Comparison of ENCODE assay signal across 8 cellular contexts in the genomic region with DNA sequence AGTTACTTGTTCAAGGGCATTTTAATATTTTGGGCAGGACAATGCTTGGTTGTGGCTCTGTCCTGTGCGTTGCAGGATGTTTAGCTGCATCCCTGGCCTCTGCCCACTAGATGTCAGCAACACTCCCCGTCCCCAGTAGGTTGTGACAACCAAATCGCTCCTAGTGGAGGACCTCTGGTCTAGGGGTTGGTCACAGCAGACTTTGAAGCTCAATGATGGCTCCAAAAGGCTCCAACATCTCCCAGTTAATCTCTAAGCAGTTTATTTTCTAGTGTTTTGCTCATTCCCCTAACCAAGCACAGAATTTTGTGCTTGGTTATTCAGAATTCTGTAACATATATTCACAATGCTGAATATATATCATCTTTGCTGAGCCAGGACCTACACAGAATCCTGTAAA.
DNase-seq lines count a peak whose midpoint lies in the region; ATAC-seq, FAIRE-seq and TF ChIP-seq lines count a peak whose summit lies in the region.

No MANE protein-coding gene starts in this region.

- intact Hi-C loops in Panc1 (cut with micrococcal nuclease; ENCODE audit: unreplicated experiment) (loop anchor here (5.0 kb wide), 1 partner anchor 1400 kb away; a partner anchor contains a TSS), pancreas (cut with DNase I) (no loop called here)

- no TSS peak for BruUV-seq in Panc1 (replicated peaks; lab: Mats Ljungman, UMichigan)

- peak; percentile 71 for ATAC-seq in GM21447 (IDR thresholded peaks at IDR 0.05; ENCODE audit: unreplicated experiment)
- peak; percentile 97 for ATAC-seq in Panc1
- peak; percentile 86 to 96 (median 92) for ATAC-seq in pancreas

- TF ChIP-seq CTCF in Panc1 (IDR thresholded peaks at IDR 0.05) (peak; percentile 94), fibroblast of villous mesenchyme (IDR thresholded peaks at IDR 0.05; ENCODE audit: insufficient read depth, low read depth, low read length) (peak; percentile 95), pancreas (IDR thresholded peaks at IDR 0.05) (peak; percentile 57 to 72 (median 64))

- POLR2A ChIA-PET in Panc1 (lab: Charles Lee) = no interaction called here

- 1 to 3% methylated on average over 3 of the region's 3 CpGs for WGBS in pancreas, 2 donors

- no peaks in the 10 kb centered on the region for H3K9me3 ChIP-seq in Panc1 (ENCODE audit: control insufficient read depth, insufficient read depth, low read depth, low read length)
- H3K9me3 ChIP-seq in pancreas = no peaks in the 10 kb centered on the region

- H3K36me3 ChIP-seq in Panc1 (ENCODE audit: control insufficient read depth, insufficient read depth, low read length) (no peaks in the 10 kb centered on the region), pancreas (no peaks in the 10 kb centered on the region)

- in situ Hi-C loops in Panc1 (cut with HindIII; ENCODE audit: low pct_unique_long_range_greater_than_20kb, low sequenced_read_pairs) = no loop called here

- H3K4me1 ChIP-seq in Panc1 (ENCODE audit: control insufficient read depth, insufficient read depth, low read length) (no peaks in the 10 kb centered on the region), pancreas (no peaks in the 10 kb centered on the region)

- no peak for FAIRE-seq in pancreas (lab: Jason Lieb, UNC)

- DNase-seq in EL = peak; percentile 64
- peak; percentile 69 for DNase-seq in HPDE6-E6E7 (ENCODE audit: extremely low spot score)
- peak; percentile 59 for DNase-seq in Panc1 (ENCODE audit: low read depth, low spot score)
- peak; percentile 36 for DNase-seq in activated T-helper 1 cell treated with Interleukin-2 at 50 U/mL for 16 hours (ENCODE audit: low read depth)
- peak; percentile 50 for DNase-seq in fibroblast of villous mesenchyme (ENCODE audit: low read depth)
- peak in 3 of 6 donors; percentile 16 to 55 (median 41) for DNase-seq in pancreas
- no peak for DNase-seq in mesenteric fat pad (ENCODE audit: low spot score)

- H3K4me3 ChIP-seq in Panc1 (ENCODE audit: low read depth in 2 of 2, low read length in 2 of 2) = no peak overlapping the region
- H3K4me3 ChIP-seq in fibroblast of villous mesenchyme (ENCODE audit: low read depth, low read length) = no peak overlapping the region
- H3K4me3 ChIP-seq in pancreas = no peak overlapping the region

- CTCF ChIA-PET in Panc1 (lab: Charles Lee) = interaction anchor here (0.5 to 1.3 kb wide), 7 partner anchors 16 to 1950 kb away, joined by 3 to 4 read pairs (median 3); no protein-coding TSS in a partner anchor

- H3K27ac ChIP-seq in Panc1 (ENCODE audit: low read length) = no peak overlapping the region
- no peak overlapping the region for H3K27ac ChIP-seq in pancreas

- H3K27me3 ChIP-seq in Panc1 (ENCODE audit: control insufficient read depth, insufficient read depth, low read length) (no peaks in the 10 kb centered on the region; the same call in 1 of the 2 replicates), pancreas (no peaks in the 10 kb centered on the region)
